1 cellular context compared by ENCODE assay signal in the genomic region with DNA sequence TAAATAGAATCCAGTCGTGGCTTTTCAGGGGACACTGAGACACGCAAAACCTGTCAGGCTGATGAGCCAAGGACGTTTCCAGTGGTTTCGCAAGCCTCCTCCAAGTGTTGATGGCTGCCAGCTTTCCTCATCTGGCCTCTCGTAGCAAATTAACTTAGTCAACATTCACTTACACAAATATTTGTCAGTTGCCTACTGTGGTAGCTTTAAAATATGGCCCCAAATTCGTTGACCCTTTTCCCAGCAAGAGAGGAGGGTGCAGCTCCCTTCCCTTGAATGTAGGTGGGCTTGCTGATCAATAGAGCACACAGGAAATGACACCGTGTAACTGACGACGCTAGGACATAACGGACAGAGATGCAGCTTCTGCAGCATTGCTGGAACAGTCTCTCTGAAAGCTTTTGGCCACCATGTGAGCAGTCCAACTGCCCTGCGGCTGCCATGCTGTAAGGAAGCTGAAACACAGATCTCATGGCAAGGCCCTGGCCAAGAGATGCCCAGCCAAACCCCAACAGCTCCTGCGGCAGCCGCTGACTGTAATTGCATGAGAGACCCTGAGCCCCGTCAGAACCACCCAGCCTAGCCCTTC.
TF ChIP-seq lines count a peak whose summit lies in the region.

No MANE protein-coding gene starts in this region.

TF ChIP-seq in K562, 482 proteins besides CTCF, POLR2A, EP300 and RAD21 (continued from another document and continues in another):
- TF ChIP-seq ZNF766 (CRISPR knock-in tag; conservative IDR thresholded peaks at IDR 0.05) (no peak; the same call in 1 of the 2 replicates), HLTF (IDR thresholded peaks at IDR 0.05) (no peak), BRD9 (IDR thresholded peaks at IDR 0.05; ENCODE audit: low read depth, partially characterized antibody) (no peak), ZFP1 (CRISPR knock-in tag; IDR thresholded peaks at IDR 0.05) (no peak), SAFB (IDR thresholded peaks at IDR 0.05; ENCODE audit: borderline replicate concordance, low read depth, low read length) (no peak), ZNF311 (CRISPR knock-in tag; IDR thresholded peaks at IDR 0.05) (peak; percentile 62), CBX2 (IDR thresholded peaks at IDR 0.05; ENCODE audit: insufficient read depth, low read length, poor library complexity, severe bottlenecking) (no peak), YY1 (IDR thresholded peaks at IDR 0.05; ENCODE audit: borderline replicate concordance in 1 of 3, control insufficient read depth in 1 of 3, extremely low read depth in 1 of 3, insufficient read depth in 3 of 3, insufficient read length in 1 of 3, insufficient replicate concordance in 2 of 3, low read depth in 1 of 3, low read length in 2 of 3) (peak in 1 of 3 experiments; percentile 33), ZNF717 (CRISPR knock-in tag; IDR thresholded peaks at IDR 0.05) (no peak), ZNF175 (CRISPR knock-in tag; IDR thresholded peaks at IDR 0.05; ENCODE audit: low read depth) (peak; percentile 36; the same call in 1 of the 2 replicates), NCOA2 (IDR thresholded peaks at IDR 0.05; ENCODE audit: partially characterized antibody in 2 of 2) (no peak), CXXC5 (CRISPR knock-in tag; IDR thresholded peaks at IDR 0.05) (peak; percentile 50), NEUROD1 (IDR thresholded peaks at IDR 0.05; ENCODE audit: borderline replicate concordance, low read depth, low read length, partially characterized antibody) (no peak), MEIS2 (IDR thresholded peaks at IDR 0.05; ENCODE audit: partially characterized antibody) (peak; percentile 61), NFE2 (IDR thresholded peaks at IDR 0.05; ENCODE audit: low read depth) (no peak), EZH2 (IDR thresholded peaks at IDR 0.05; ENCODE audit: borderline replicate concordance, low read depth, low read length) (no peak), RBFOX2 (IDR thresholded peaks at IDR 0.05; ENCODE audit: low read depth, low read length) (peak; percentile 23; the same call in 1 of the 2 replicates), GMEB1 (CRISPR knock-in tag; IDR thresholded peaks at IDR 0.05) (no peak), HINFP (tag; conservative IDR thresholded peaks at IDR 0.05; ENCODE audit: low read depth) (no peak), CHD7 (IDR thresholded peaks at IDR 0.05; ENCODE audit: low read depth, low read length) (no peak), CREM (IDR thresholded peaks at IDR 0.05; ENCODE audit: low read depth) (0 out of 2 replicates have a peak, but pooled peaks have one; percentile 7), ETV5 (CRISPR knock-in tag; IDR thresholded peaks at IDR 0.05; ENCODE audit: low read depth) (no peak), CEBPG (CRISPR knock-in tag; IDR thresholded peaks at IDR 0.05) (peak; percentile 75), CEBPG (tag; conservative IDR thresholded peaks at IDR 0.05 in 1 of 2, IDR thresholded peaks at IDR 0.05 in 1 of 2) (peak; percentile 47 to 78; a peak in 3 of 4 replicates), FOXP1 (CRISPR knock-in tag; IDR thresholded peaks at IDR 0.05) (no peak), ZNF444 (CRISPR knock-in tag; IDR thresholded peaks at IDR 0.05) (no peak)
- TF ChIP-seq, protein P1, sequence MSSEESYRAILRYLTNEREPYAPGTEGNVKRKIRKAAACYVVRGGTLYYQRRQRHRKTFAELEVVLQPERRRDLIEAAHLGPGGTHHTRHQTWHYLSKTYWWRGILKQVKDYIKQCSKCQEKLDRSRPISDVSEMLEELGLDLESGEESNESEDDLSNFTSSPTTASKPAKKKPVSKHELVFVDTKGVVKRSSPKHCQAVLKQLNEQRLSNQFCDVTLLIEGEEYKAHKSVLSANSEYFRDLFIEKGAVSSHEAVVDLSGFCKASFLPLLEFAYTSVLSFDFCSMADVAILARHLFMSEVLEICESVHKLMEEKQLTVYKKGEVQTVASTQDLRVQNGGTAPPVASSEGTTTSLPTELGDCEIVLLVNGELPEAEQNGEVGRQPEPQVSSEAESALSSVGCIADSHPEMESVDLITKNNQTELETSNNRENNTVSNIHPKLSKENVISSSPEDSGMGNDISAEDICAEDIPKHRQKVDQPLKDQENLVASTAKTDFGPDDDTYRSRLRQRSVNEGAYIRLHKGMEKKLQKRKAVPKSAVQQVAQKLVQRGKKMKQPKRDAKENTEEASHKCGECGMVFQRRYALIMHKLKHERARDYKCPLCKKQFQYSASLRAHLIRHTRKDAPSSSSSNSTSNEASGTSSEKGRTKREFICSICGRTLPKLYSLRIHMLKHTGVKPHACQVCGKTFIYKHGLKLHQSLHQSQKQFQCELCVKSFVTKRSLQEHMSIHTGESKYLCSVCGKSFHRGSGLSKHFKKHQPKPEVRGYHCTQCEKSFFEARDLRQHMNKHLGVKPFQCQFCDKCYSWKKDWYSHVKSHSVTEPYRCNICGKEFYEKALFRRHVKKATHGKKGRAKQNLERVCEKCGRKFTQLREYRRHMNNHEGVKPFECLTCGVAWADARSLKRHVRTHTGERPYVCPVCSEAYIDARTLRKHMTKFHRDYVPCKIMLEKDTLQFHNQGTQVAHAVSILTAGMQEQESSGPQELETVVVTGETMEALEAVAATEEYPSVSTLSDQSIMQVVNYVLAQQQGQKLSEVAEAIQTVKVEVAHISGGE (CRISPR knock-in tag; IDR thresholded peaks at IDR 0.05) = 0 out of 6 replicates have a peak, but pooled peaks of 1 of the 3 experiments have one; percentile 44
- TF ChIP-seq, protein P2, sequence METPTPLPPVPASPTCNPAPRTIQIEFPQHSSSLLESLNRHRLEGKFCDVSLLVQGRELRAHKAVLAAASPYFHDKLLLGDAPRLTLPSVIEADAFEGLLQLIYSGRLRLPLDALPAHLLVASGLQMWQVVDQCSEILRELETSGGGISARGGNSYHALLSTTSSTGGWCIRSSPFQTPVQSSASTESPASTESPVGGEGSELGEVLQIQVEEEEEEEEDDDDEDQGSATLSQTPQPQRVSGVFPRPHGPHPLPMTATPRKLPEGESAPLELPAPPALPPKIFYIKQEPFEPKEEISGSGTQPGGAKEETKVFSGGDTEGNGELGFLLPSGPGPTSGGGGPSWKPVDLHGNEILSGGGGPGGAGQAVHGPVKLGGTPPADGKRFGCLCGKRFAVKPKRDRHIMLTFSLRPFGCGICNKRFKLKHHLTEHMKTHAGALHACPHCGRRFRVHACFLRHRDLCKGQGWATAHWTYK (CRISPR knock-in tag; IDR thresholded peaks at IDR 0.05) = 0 out of 2 replicates have a peak, but pooled peaks have one; percentile 46
- TF ChIP-seq, protein P3, sequence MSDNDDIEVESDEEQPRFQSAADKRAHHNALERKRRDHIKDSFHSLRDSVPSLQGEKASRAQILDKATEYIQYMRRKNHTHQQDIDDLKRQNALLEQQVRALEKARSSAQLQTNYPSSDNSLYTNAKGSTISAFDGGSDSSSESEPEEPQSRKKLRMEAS (CRISPR knock-in tag; IDR thresholded peaks at IDR 0.05) = peak; percentile 52; the same call in 1 of the 2 replicates
- TF ChIP-seq, protein P4, sequence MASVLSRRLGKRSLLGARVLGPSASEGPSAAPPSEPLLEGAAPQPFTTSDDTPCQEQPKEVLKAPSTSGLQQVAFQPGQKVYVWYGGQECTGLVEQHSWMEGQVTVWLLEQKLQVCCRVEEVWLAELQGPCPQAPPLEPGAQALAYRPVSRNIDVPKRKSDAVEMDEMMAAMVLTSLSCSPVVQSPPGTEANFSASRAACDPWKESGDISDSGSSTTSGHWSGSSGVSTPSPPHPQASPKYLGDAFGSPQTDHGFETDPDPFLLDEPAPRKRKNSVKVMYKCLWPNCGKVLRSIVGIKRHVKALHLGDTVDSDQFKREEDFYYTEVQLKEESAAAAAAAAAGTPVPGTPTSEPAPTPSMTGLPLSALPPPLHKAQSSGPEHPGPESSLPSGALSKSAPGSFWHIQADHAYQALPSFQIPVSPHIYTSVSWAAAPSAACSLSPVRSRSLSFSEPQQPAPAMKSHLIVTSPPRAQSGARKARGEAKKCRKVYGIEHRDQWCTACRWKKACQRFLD (CRISPR knock-in tag; IDR thresholded peaks at IDR 0.05) = 0 out of 2 replicates have a peak, but pooled peaks have one; percentile 33
